8 cellular contexts compared by ENCODE assay signal in the genomic region with DNA sequence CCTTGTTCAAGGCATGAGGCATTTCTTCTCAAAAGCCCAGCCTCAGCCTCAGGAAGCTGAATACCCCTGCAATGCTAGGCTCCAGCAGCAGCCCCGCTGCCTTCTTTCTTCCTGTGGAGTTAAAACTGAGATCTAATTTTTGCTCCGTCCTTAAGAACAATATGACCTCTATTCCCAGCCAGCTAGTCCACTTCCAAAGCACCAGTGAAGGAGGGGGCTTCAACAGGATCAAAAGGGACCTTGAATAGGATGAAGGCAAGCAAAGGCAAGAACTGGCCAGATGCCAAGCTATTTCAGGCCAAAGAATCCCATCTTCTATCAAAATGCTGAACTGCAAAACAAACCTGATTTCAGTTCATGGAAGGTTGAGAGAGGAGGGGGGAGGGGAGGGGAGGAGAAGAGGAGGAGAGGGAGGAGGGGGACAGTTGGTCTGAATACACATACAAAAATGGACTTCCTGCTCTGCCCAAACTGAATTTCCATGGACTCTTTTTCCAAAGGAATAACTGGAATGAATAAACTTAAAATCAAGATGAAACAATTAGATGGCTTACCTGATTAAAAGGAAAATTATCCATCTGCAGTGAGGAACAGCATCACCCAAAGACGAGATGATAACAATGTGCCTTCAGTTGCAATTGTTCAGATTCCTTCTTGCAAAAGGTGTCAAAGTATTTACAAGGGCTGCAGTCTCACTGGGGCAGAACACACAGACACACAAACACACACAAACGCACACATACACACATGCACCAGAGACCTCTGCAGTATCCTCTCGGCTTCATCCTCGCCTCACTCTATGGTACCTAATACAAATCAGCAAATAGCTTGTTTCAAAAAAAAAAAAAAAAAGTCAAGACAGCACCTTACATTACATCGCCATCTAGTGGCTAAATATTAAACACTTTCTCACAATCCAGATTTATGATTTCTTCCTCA. TPM values are rescaled to one million over a fixed set of nuclear protein-coding genes. Genes with fewer than 3 reads are reported as not detected.
A peak's percentile ranks its signal among the peaks of the same experiment; 100 is the strongest.
DNase-seq lines count a peak whose midpoint lies in the region; ATAC-seq and TF ChIP-seq lines count a peak whose summit lies in the region.

A gene (minus strand): TSS at position 804 of the 939 bp plus-strand sequence. CDS start 54,399 bp downstream, outside the sequence.

- no peak within 1 kb of the TSS for H3K27ac ChIP-seq in OCI-LY7 (ENCODE audit: low read depth, low read length, poor library complexity, severe bottlenecking)
- peak within 1 kb of the TSS in 46 of 59 donors; percentile 1 to 82 (median 44) for H3K27ac ChIP-seq in dorsolateral prefrontal cortex

- H3K9me3 Mint-ChIP-seq in natural killer cell (no peaks in the 10 kb centered on the region), mesothelial cell of epicardium (no peaks in the 10 kb centered on the region)
- no peaks in the 10 kb centered on the region for H3K9me3 Mint-ChIP-seq in natural killer cell treated with Interleukin-12 subunit alpha and Interleukin-12 subunit beta and Interleukin-15 and Interleukin-18, amount 100 ng/mL, for 72 hours

- H3K27me3 ChIP-seq in dorsolateral prefrontal cortex: peaks cover 0 to 2% (median 0%) of the 10 kb centered on the region in 45 donors

- H4K20me1 ChIP-seq in OCI-LY7 (ENCODE audit: insufficient read depth, low read length): no peaks in the 10 kb centered on the region

- H3K9me2 ChIP-seq in OCI-LY7 (ENCODE audit: insufficient read depth, low read length): no peaks in the 10 kb centered on the region

- no peak within 1 kb of the TSS for H3K27ac Mint-ChIP-seq in natural killer cell
- no peak within 1 kb of the TSS for H3K27ac Mint-ChIP-seq in natural killer cell treated with Interleukin-12 subunit alpha and Interleukin-12 subunit beta and Interleukin-15 and Interleukin-18, amount 100 ng/mL, for 72 hours
- H3K27ac Mint-ChIP-seq in mesothelial cell of epicardium: no peak within 1 kb of the TSS

- no peak for TF ChIP-seq EP300 in Ishikawa (IDR thresholded peaks at IDR 0.05; ENCODE audit: borderline replicate concordance)

- peaks cover 8 to 24% of the 10 kb centered on the region in 2 donors for H3K27me3 Mint-ChIP-seq in natural killer cell (ENCODE audit: low read depth in 2 of 2)
- peaks cover 7 to 32% of the 10 kb centered on the region in 2 donors for H3K27me3 Mint-ChIP-seq in natural killer cell treated with Interleukin-12 subunit alpha and Interleukin-12 subunit beta and Interleukin-15 and Interleukin-18, amount 100 ng/mL, for 72 hours
- peaks cover 18% of the 10 kb centered on the region for H3K27me3 Mint-ChIP-seq in mesothelial cell of epicardium (ENCODE audit: low read depth)

- H3K4me2 ChIP-seq in OCI-LY7 (ENCODE audit: low read length): no peak within 1 kb of the TSS

- peaks cover 0 to 5% of the 10 kb centered on the region in 2 donors for H3K4me1 Mint-ChIP-seq in natural killer cell
- peaks cover 0 to 4% of the 10 kb centered on the region in 2 donors for H3K4me1 Mint-ChIP-seq in natural killer cell treated with Interleukin-12 subunit alpha and Interleukin-12 subunit beta and Interleukin-15 and Interleukin-18, amount 100 ng/mL, for 72 hours (ENCODE audit: low read depth in 2 of 2)
- H3K4me1 Mint-ChIP-seq in mesothelial cell of epicardium: peaks cover 31% of the 10 kb centered on the region

- H3K4me3 ChIP-seq in OCI-LY7 (ENCODE audit: low read depth, low read length, poor library complexity, severe bottlenecking) (no peak within 1 kb of the TSS), dorsolateral prefrontal cortex (peak within 1 kb of the TSS; percentile 8 to 70 (median 50))

- no peaks in the 10 kb centered on the region for H3K79me2 ChIP-seq in OCI-LY7 (ENCODE audit: insufficient read depth, low read depth, low read length)

- H3K36me3 ChIP-seq in OCI-LY7 (ENCODE audit: insufficient read depth, low read length): no peaks in the 10 kb centered on the region

- DNase-seq in natural killer cell: no peak
- DNase-seq in natural killer cell treated with Interleukin-12 subunit alpha and Interleukin-12 subunit beta and Interleukin-15 and Interleukin-18, amount 100 ng/mL, for 72 hours (ENCODE audit: low spot score): no peak
- DNase-seq in OCI-LY7 (ENCODE audit: low spot score): peak; percentile 57
- peak in 1 of 10 donors; percentile 21 for DNase-seq in dorsolateral prefrontal cortex
- DNase-seq in mesothelial cell of epicardium (ENCODE audit: low spot score in 2 of 2, unreplicated experiment in 2 of 2): no peak
- no peak for DNase-seq in activated CD4-positive, alpha-beta T cell treated with anti-CD3 and anti-CD28 coated beads for 4 hours
- no peak for DNase-seq in COLO668 (lab: John Stamatoyannopoulos, UW; ENCODE audit: unreplicated experiment)

- BruUV-seq in OCI-LY7 (replicated peaks; lab: Mats Ljungman, UMichigan): no TSS peak

- H3K4me3 Mint-ChIP-seq in natural killer cell (no peak within 1 kb of the TSS), mesothelial cell of epicardium (no peak within 1 kb of the TSS)
- H3K4me3 Mint-ChIP-seq in natural killer cell treated with Interleukin-12 subunit alpha and Interleukin-12 subunit beta and Interleukin-15 and Interleukin-18, amount 100 ng/mL, for 72 hours: no peak within 1 kb of the TSS

- H2AFZ ChIP-seq in OCI-LY7 (ENCODE audit: low read length): no peak within 1 kb of the TSS

- POLR2A ChIA-PET in OCI-LY7 (lab: Charles Lee): interaction anchor here (0.6 to 1.2 kb wide), 4 partner anchors 15 to 1631 kb away, joined by 3 to 5 read pairs (median 4); no protein-coding TSS in a partner anchor

- TF ChIP-seq CTCF in natural killer cell (IDR thresholded peaks at IDR 0.05) (peak; percentile 73), OCI-LY7 (conservative IDR thresholded peaks at IDR 0.05; ENCODE audit: low read length) (peak; percentile 84), dorsolateral prefrontal cortex (IDR thresholded peaks at IDR 0.05 in 54 of 56, conservative IDR thresholded peaks at IDR 0.05 in 2 of 56; ENCODE audit: low read depth in 1 of 56, partially characterized antibody in 56 of 56) (peak; percentile 58 to 90 (median 78)), mesothelial cell of epicardium (IDR thresholded peaks at IDR 0.05; ENCODE audit: unreplicated experiment) (peak; percentile 86)

- peak in 1 of 3 donors; percentile 39 for ATAC-seq in natural killer cell
- ATAC-seq in natural killer cell treated with Interleukin-12 subunit alpha and Interleukin-12 subunit beta and Interleukin-15 and Interleukin-18, amount 100 ng/mL, for 72 hours: no peak

- peak; percentile 86 for TF ChIP-seq RAD21 in Ishikawa (IDR thresholded peaks at IDR 0.05; ENCODE audit: low read depth)

- no peaks in the 10 kb centered on the region for H3K36me3 Mint-ChIP-seq in natural killer cell
- H3K36me3 Mint-ChIP-seq in natural killer cell treated with Interleukin-12 subunit alpha and Interleukin-12 subunit beta and Interleukin-15 and Interleukin-18, amount 100 ng/mL, for 72 hours: no peaks in the 10 kb centered on the region
- no peaks in the 10 kb centered on the region for H3K36me3 Mint-ChIP-seq in mesothelial cell of epicardium

- intact Hi-C loops in natural killer cell (cut with micrococcal nuclease) (loop anchor here (2.0 to 5.0 kb wide), 3 partner anchors 173 to 1135 kb away; no protein-coding TSS in a partner anchor), OCI-LY7 (cut with micrococcal nuclease; ENCODE audit: unreplicated experiment) (loop anchor here (1.0 to 2.0 kb wide), 2 partner anchors 71 to 173 kb away; no protein-coding TSS in a partner anchor), dorsolateral prefrontal cortex (cut with DNase I) (loop anchor here (2.0 to 5.0 kb wide), 3 partner anchors 69 to 175 kb away; a partner anchor contains a TSS)

- H3K9me3 ChIP-seq in OCI-LY7 (ENCODE audit: low read length): no peaks in the 10 kb centered on the region

- CTCF ChIA-PET in OCI-LY7 (lab: Charles Lee; ENCODE audit: unreplicated experiment): interaction anchor here (0.5 kb wide), 1 partner anchor 81 kb away, joined by 3 read pairs; no protein-coding TSS in a partner anchor

- no peaks in the 10 kb centered on the region for H3K4me1 ChIP-seq in OCI-LY7 (ENCODE audit: insufficient read depth, low read length, poor library complexity, severe bottlenecking)

TF ChIP-seq in Ishikawa, 13 proteins besides CTCF, POLR2A, EP300 and RAD21 (continues in another document):
- TF ChIP-seq, protein P1, sequence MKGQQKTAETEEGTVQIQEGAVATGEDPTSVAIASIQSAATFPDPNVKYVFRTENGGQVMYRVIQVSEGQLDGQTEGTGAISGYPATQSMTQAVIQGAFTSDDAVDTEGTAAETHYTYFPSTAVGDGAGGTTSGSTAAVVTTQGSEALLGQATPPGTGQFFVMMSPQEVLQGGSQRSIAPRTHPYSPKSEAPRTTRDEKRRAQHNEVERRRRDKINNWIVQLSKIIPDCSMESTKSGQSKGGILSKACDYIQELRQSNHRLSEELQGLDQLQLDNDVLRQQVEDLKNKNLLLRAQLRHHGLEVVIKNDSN (IDR thresholded peaks at IDR 0.05): no peak
- TF ChIP-seq CEBPB (IDR thresholded peaks at IDR 0.05): no peak
- TF ChIP-seq, protein P2, sequence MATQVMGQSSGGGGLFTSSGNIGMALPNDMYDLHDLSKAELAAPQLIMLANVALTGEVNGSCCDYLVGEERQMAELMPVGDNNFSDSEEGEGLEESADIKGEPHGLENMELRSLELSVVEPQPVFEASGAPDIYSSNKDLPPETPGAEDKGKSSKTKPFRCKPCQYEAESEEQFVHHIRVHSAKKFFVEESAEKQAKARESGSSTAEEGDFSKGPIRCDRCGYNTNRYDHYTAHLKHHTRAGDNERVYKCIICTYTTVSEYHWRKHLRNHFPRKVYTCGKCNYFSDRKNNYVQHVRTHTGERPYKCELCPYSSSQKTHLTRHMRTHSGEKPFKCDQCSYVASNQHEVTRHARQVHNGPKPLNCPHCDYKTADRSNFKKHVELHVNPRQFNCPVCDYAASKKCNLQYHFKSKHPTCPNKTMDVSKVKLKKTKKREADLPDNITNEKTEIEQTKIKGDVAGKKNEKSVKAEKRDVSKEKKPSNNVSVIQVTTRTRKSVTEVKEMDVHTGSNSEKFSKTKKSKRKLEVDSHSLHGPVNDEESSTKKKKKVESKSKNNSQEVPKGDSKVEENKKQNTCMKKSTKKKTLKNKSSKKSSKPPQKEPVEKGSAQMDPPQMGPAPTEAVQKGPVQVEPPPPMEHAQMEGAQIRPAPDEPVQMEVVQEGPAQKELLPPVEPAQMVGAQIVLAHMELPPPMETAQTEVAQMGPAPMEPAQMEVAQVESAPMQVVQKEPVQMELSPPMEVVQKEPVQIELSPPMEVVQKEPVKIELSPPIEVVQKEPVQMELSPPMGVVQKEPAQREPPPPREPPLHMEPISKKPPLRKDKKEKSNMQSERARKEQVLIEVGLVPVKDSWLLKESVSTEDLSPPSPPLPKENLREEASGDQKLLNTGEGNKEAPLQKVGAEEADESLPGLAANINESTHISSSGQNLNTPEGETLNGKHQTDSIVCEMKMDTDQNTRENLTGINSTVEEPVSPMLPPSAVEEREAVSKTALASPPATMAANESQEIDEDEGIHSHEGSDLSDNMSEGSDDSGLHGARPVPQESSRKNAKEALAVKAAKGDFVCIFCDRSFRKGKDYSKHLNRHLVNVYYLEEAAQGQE (IDR thresholded peaks at IDR 0.05; ENCODE audit: low read depth): no peak

RNA-seq across cellular contexts. Expression of the gene that starts here (rescaled TPM):
- total RNA-seq in natural killer cell (not detected), OCI-LY7 (2022) (not detected in 2 replicates), dorsolateral prefrontal cortex (100 to 1,000 TPM in 102 of 120 experiments, 10 to 100 TPM in 18; 37.7 to 222 (median 143) TPM), mesothelial cell of epicardium (0.66 to 1.9 TPM (median 1.6 TPM) in 3 replicates)
- not detected for total RNA-seq in natural killer cell treated with Interleukin-12 subunit alpha and Interleukin-12 subunit beta and Interleukin-15 and Interleukin-18, amount 100 ng/mL, for 72 hours
- total RNA-seq in OCI-LY7 (2014; rRNA removed; shearing (Covaris generic)): not detected in 2 replicates

Comparison
In these comparisons a context has a peak if more than half of its experiments do, and no peak if none do; other contexts are left out.
1. RNA of the gene that starts here (total RNA-seq): 37.7 to 222 TPM in dorsolateral prefrontal cortex; 0.66 to 1.9 TPM in mesothelial cell of epicardium, not detected in natural killer cell, not detected in natural killer cell treated with Interleukin-12 subunit alpha and Interleukin-12 subunit beta and Interleukin-15 and Interleukin-18, amount 100 ng/mL, for 72 hours and not detected in OCI-LY7; every median in the first group is over 10 times any median in the second.
2. Peak in DNase-seq in OCI-LY7; RNA of the gene not detected or under 1 TPM.
3. Peak in every context shown above with its lines, with median percentiles within 50 percentile points of each other: CTCF ChIP-seq.